ENCODE assay signal across 1 cellular context in the genomic region with DNA sequence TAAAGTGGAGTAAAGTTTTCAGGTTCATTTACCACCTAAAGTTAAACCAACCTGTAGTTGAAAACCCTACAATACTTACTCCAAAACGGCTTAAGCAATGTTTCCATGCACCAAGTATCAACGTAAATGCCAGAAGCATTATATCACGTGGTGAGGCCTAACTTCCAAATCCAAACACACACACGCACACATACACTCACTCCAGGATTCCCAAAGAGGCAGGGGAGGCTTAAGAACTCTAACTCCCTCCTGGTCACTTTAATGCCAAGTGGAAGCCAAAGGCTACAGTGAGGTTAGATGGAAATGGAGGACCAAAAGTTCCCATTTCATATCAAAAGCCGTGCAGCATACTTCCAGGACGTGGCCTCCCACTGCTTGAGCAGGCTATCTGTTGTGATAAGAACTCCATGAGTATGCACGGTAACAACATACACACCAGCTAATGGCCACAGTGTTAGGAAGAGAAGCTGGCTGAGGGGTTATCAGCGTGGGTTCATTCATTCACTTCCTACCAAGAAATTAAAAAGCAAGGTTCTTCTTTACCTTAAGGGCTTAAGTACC.
TF ChIP-seq lines count a peak whose summit lies in the region.

No MANE protein-coding gene starts in this region.

TF ChIP-seq in K562, 482 proteins besides CTCF, POLR2A, EP300 and RAD21 (continued from another document and continues in another):
- TF ChIP-seq, protein P1, sequence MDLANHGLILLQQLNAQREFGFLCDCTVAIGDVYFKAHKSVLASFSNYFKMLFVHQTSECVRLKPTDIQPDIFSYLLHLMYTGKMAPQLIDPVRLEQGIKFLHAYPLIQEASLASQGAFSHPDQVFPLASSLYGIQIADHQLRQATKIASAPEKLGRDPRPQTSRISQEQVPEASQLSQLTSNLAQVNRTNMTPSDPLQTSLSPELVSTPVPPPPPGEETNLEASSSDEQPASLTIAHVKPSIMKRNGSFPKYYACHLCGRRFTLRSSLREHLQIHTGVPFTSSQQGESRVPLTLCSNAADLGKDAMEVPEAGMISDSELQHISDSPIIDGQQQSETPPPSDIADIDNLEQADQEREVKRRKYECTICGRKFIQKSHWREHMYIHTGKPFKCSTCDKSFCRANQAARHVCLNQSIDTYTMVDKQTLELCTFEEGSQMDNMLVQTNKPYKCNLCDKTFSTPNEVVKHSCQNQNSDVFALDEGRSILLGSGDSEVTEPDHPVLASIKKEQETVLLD (IDR thresholded peaks at IDR 0.05) = no peak; the same call in 1 of the 2 replicates
- no peak for TF ChIP-seq KAT2B (IDR thresholded peaks at IDR 0.05; ENCODE audit: low read depth, low read length)
- TF ChIP-seq ZNF3 (CRISPR knock-in tag; IDR thresholded peaks at IDR 0.05) = no peak
- TF ChIP-seq, protein P2, sequence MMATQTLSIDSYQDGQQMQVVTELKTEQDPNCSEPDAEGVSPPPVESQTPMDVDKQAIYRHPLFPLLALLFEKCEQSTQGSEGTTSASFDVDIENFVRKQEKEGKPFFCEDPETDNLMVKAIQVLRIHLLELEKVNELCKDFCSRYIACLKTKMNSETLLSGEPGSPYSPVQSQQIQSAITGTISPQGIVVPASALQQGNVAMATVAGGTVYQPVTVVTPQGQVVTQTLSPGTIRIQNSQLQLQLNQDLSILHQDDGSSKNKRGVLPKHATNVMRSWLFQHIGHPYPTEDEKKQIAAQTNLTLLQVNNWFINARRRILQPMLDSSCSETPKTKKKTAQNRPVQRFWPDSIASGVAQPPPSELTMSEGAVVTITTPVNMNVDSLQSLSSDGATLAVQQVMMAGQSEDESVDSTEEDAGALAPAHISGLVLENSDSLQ (IDR thresholded peaks at IDR 0.05) = no peak; the same call in 1 of the 2 replicates
- no peak for TF ChIP-seq FOXK1 (CRISPR knock-in tag; IDR thresholded peaks at IDR 0.05; ENCODE audit: borderline replicate concordance)
- TF ChIP-seq, protein P3, sequence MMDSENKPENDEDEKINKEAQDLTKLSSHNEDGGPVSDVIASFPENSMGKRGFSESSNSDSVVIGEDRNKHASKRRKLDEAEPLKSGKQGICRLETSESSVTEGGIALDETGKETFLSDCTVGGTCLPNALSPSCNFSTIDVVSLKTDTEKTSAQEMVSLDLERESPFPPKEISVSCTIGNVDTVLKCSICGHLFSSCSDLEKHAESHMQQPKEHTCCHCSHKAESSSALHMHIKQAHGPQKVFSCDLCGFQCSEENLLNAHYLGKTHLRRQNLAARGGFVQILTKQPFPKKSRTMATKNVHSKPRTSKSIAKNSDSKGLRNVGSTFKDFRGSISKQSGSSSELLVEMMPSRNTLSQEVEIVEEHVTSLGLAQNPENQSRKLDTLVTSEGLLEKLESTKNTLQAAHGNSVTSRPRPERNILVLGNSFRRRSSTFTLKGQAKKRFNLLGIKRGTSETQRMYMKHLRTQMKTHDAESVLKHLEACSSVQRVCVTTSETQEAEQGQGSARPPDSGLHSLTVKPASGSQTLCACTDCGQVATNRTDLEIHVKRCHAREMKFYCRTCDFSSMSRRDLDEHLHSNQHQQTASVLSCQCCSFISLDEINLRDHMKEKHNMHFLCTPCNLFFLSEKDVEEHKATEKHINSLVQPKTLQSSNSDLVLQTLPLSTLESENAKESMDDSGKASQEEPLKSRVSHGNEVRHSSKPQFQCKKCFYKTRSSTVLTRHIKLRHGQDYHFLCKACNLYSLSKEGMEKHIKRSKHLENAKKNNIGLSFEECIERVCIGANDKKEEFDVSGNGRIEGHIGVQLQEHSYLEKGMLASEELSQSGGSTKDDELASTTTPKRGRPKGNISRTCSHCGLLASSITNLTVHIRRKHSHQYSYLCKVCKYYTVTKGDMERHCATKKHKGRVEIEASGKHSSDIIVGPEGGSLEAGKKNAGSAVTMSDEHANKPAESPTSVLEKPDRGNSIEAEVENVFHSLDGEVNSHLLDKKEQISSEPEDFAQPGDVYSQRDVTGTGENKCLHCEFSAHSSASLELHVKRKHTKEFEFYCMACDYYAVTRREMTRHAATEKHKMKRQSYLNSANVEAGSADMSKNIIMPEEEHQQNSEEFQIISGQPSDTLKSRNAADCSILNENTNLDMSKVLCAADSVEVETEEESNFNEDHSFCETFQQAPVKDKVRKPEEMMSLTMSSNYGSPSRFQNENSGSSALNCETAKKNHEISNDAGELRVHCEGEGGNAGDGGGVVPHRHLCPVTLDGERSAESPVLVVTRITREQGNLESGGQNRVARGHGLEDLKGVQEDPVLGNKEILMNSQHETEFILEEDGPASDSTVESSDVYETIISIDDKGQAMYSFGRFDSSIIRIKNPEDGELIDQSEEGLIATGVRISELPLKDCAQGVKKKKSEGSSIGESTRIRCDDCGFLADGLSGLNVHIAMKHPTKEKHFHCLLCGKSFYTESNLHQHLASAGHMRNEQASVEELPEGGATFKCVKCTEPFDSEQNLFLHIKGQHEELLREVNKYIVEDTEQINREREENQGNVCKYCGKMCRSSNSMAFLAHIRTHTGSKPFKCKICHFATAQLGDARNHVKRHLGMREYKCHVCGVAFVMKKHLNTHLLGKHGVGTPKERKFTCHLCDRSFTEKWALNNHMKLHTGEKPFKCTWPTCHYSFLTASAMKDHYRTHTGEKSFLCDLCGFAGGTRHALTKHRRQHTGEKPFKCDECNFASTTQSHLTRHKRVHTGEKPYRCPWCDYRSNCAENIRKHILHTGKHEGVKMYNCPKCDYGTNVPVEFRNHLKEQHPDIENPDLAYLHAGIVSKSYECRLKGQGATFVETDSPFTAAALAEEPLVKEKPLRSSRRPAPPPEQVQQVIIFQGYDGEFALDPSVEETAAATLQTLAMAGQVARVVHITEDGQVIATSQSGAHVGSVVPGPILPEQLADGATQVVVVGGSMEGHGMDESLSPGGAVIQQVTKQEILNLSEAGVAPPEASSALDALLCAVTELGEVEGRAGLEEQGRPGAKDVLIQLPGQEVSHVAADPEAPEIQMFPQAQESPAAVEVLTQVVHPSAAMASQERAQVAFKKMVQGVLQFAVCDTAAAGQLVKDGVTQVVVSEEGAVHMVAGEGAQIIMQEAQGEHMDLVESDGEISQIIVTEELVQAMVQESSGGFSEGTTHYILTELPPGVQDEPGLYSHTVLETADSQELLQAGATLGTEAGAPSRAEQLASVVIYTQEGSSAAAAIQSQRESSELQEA (IDR thresholded peaks at IDR 0.05; ENCODE audit: low read depth) = no peak
- no peak for TF ChIP-seq MEIS2 (IDR thresholded peaks at IDR 0.05; ENCODE audit: partially characterized antibody)
- no peak for TF ChIP-seq FUS (optimal IDR thresholded peaks at IDR 0.05; ENCODE audit: low read depth, low read length)
- TF ChIP-seq, protein P4, sequence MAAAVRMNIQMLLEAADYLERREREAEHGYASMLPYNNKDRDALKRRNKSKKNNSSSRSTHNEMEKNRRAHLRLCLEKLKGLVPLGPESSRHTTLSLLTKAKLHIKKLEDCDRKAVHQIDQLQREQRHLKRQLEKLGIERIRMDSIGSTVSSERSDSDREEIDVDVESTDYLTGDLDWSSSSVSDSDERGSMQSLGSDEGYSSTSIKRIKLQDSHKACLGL (CRISPR knock-in tag; IDR thresholded peaks at IDR 0.05; ENCODE audit: borderline replicate concordance, poor library complexity, severe bottlenecking) = no peak
- no peak for TF ChIP-seq XRCC3 (IDR thresholded peaks at IDR 0.05)
- no peak for TF ChIP-seq TFAM (CRISPR knock-in tag; conservative IDR thresholded peaks at IDR 0.05)
- no peak for TF ChIP-seq FOXA3 (CRISPR knock-in tag; conservative IDR thresholded peaks at IDR 0.05 in 1 of 2, IDR thresholded peaks at IDR 0.05 in 1 of 2)
- TF ChIP-seq, protein P5, sequence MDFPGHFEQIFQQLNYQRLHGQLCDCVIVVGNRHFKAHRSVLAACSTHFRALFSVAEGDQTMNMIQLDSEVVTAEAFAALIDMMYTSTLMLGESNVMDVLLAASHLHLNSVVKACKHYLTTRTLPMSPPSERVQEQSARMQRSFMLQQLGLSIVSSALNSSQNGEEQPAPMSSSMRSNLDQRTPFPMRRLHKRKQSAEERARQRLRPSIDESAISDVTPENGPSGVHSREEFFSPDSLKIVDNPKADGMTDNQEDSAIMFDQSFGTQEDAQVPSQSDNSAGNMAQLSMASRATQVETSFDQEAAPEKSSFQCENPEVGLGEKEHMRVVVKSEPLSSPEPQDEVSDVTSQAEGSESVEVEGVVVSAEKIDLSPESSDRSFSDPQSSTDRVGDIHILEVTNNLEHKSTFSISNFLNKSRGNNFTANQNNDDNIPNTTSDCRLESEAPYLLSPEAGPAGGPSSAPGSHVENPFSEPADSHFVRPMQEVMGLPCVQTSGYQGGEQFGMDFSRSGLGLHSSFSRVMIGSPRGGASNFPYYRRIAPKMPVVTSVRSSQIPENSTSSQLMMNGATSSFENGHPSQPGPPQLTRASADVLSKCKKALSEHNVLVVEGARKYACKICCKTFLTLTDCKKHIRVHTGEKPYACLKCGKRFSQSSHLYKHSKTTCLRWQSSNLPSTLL (IDR thresholded peaks at IDR 0.05) = no peak
- peak in 1 of 2 experiments; percentile 60; a peak in 2 of 4 replicates for TF ChIP-seq TEAD1 (CRISPR knock-in tag; IDR thresholded peaks at IDR 0.05)
- TF ChIP-seq JUN (IDR thresholded peaks at IDR 0.05; ENCODE audit: borderline replicate concordance, low read depth, low read length) = no peak
- TF ChIP-seq JUN (CRISPR knock-in tag; IDR thresholded peaks at IDR 0.05; ENCODE audit: borderline replicate concordance) = no peak
- TF ChIP-seq TCF7 (IDR thresholded peaks at IDR 0.05; ENCODE audit: borderline replicate concordance) = no peak
- TF ChIP-seq, protein P6, sequence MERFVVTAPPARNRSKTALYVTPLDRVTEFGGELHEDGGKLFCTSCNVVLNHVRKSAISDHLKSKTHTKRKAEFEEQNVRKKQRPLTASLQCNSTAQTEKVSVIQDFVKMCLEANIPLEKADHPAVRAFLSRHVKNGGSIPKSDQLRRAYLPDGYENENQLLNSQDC (CRISPR knock-in tag; IDR thresholded peaks at IDR 0.05) = no peak
- TF ChIP-seq OTX1 (CRISPR knock-in tag; IDR thresholded peaks at IDR 0.05) = no peak
- peak; percentile 55; the same call in 1 of the 2 replicates for TF ChIP-seq ZKSCAN1 (IDR thresholded peaks at IDR 0.05; ENCODE audit: low read depth, low read length)
- peak; percentile 81 to 84 for TF ChIP-seq FOXK2 (conservative IDR thresholded peaks at IDR 0.05 in 1 of 2, IDR thresholded peaks at IDR 0.05 in 1 of 2; ENCODE audit: low read depth in 2 of 2)
- TF ChIP-seq SIX5 (IDR thresholded peaks at IDR 0.05; ENCODE audit: borderline replicate concordance in 1 of 2, insufficient read depth in 1 of 2, low read depth in 1 of 2, low read length in 2 of 2) = no peak
- TF ChIP-seq ZBTB7A (IDR thresholded peaks at IDR 0.05; ENCODE audit: borderline replicate concordance, control insufficient read depth, low read depth, low read length) = no peak
- TF ChIP-seq ZFX (CRISPR knock-in tag; IDR thresholded peaks at IDR 0.05) = peak; percentile 91
- TF ChIP-seq ZC3H4 (CRISPR knock-in tag; IDR thresholded peaks at IDR 0.05; ENCODE audit: borderline replicate concordance) = no peak
- TF ChIP-seq ARID2 (IDR thresholded peaks at IDR 0.05) = no peak
- no peak for TF ChIP-seq MECOM (CRISPR knock-in tag; IDR thresholded peaks at IDR 0.05)
- no peak for TF ChIP-seq CREBBP (IDR thresholded peaks at IDR 0.05; ENCODE audit: low read depth, low read length)
- no peak for TF ChIP-seq ZSCAN32 (CRISPR knock-in tag; IDR thresholded peaks at IDR 0.05)
- peak; percentile 63; the same call in 1 of the 2 replicates for TF ChIP-seq BHLHE40 (IDR thresholded peaks at IDR 0.05; ENCODE audit: low read length)
- TF ChIP-seq BRD9 (IDR thresholded peaks at IDR 0.05; ENCODE audit: low read depth, partially characterized antibody) = no peak
- no peak for TF ChIP-seq TARDBP (IDR thresholded peaks at IDR 0.05)
- TF ChIP-seq SMARCE1 (IDR thresholded peaks at IDR 0.05) = peak; percentile 89; the same call in 1 of the 2 replicates
- no peak for TF ChIP-seq ZNF436 (CRISPR knock-in tag; IDR thresholded peaks at IDR 0.05)
- no peak for TF ChIP-seq ARHGAP35 (IDR thresholded peaks at IDR 0.05; ENCODE audit: partially characterized antibody)
- TF ChIP-seq FOS (IDR thresholded peaks at IDR 0.05; ENCODE audit: extremely low read depth, insufficient read length) = no peak
- TF ChIP-seq ZNF551 (CRISPR knock-in tag; IDR thresholded peaks at IDR 0.05) = no peak
- TF ChIP-seq ZNF263 (CRISPR knock-in tag; IDR thresholded peaks at IDR 0.05; ENCODE audit: borderline replicate concordance) = no peak
- TF ChIP-seq ZNF184 (CRISPR knock-in tag; IDR thresholded peaks at IDR 0.05) = no peak
- TF ChIP-seq SIN3A (IDR thresholded peaks at IDR 0.05; ENCODE audit: borderline replicate concordance in 2 of 2, control insufficient read depth in 1 of 2, low read depth in 2 of 2, low read length in 2 of 2) = no peak
- no peak for TF ChIP-seq HDGF (IDR thresholded peaks at IDR 0.05)
- no peak for TF ChIP-seq ZNF75A (CRISPR knock-in tag; IDR thresholded peaks at IDR 0.05)
- no peak for TF ChIP-seq SMAD2 (IDR thresholded peaks at IDR 0.05; ENCODE audit: low read depth, low read length)
- TF ChIP-seq PCBP1 (IDR thresholded peaks at IDR 0.05; ENCODE audit: low read depth, low read length, poor library complexity, severe bottlenecking) = no peak
- TF ChIP-seq PRPF4 (IDR thresholded peaks at IDR 0.05; ENCODE audit: insufficient read depth, low read depth, low read length, poor library complexity, severe bottlenecking) = no peak
- no peak for TF ChIP-seq ZNF79 (CRISPR knock-in tag; IDR thresholded peaks at IDR 0.05; ENCODE audit: low read depth)
- TF ChIP-seq, protein P7, sequence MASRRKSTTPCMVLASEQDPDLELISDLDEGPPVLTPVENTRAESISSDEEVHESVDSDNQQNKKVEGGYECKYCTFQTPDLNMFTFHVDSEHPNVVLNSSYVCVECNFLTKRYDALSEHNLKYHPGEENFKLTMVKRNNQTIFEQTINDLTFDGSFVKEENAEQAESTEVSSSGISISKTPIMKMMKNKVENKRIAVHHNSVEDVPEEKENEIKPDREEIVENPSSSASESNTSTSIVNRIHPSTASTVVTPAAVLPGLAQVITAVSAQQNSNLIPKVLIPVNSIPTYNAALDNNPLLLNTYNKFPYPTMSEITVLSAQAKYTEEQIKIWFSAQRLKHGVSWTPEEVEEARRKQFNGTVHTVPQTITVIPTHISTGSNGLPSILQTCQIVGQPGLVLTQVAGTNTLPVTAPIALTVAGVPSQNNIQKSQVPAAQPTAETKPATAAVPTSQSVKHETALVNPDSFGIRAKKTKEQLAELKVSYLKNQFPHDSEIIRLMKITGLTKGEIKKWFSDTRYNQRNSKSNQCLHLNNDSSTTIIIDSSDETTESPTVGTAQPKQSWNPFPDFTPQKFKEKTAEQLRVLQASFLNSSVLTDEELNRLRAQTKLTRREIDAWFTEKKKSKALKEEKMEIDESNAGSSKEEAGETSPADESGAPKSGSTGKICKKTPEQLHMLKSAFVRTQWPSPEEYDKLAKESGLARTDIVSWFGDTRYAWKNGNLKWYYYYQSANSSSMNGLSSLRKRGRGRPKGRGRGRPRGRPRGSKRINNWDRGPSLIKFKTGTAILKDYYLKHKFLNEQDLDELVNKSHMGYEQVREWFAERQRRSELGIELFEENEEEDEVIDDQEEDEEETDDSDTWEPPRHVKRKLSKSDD (conservative IDR thresholded peaks at IDR 0.05; ENCODE audit: low read length) = no peak
- TF ChIP-seq ZNF507 (tag; conservative IDR thresholded peaks at IDR 0.05) = no peak
- TF ChIP-seq ZNF316 (IDR thresholded peaks at IDR 0.05) = peak; percentile 86
- no peak for TF ChIP-seq RBM15 (IDR thresholded peaks at IDR 0.05; ENCODE audit: insufficient read depth, low read length)
- no peak for TF ChIP-seq RBM22 (IDR thresholded peaks at IDR 0.05; ENCODE audit: low read depth, low read length, poor library complexity, severe bottlenecking)
- no peak for TF ChIP-seq ZFP1 (CRISPR knock-in tag; IDR thresholded peaks at IDR 0.05)
- TF ChIP-seq SRF (CRISPR knock-in tag; IDR thresholded peaks at IDR 0.05) = no peak
- peak; percentile 32; the same call in 1 of the 2 replicates for TF ChIP-seq MEF2A (IDR thresholded peaks at IDR 0.05; ENCODE audit: control insufficient read depth, low read depth, low read length)
- TF ChIP-seq BRCA1 (IDR thresholded peaks at IDR 0.05) = no peak
- no peak for TF ChIP-seq BRCA1 (CRISPR knock-in tag; IDR thresholded peaks at IDR 0.05)
